Comparison of ENCODE assay signal across 8 cellular contexts in the genomic region with DNA sequence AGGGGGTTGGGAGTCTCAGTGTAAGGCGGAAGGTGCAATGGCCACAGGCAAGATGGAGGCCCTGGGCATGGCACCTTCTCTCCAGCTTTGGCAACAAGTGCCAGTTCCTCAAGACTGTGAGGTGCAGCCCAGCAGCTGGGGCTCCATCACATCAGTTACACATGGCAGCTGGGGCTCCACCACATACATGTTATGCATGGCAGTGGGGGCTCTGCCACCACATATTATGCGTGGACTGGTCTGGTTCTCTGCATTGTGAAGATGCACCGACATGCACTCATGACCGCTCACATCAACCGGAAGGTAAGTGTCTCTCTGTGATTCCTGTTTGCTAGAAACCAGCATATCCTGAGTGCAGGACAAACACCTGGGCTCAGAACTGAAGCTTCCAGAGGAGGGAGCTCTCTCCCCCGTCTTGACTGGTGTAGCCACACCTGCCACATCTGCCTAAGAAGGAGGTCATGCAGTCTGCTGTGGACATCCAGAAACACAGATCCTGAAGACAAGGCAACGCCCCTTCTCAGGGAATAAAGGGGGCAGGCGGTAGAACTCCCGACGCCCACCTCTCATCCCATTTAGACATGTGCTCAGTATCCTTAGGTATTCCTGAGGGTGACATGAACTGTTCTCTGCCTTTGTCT.
A peak's percentile ranks its signal among the peaks of the same experiment; 100 is the strongest.
DNase-seq lines count a peak whose midpoint lies in the region; ATAC-seq and TF ChIP-seq lines count a peak whose summit lies in the region.

No MANE protein-coding gene starts in this region.

- no peaks in the 10 kb centered on the region for H3K9me3 ChIP-seq in AG04450 (ENCODE audit: control insufficient read depth, insufficient read depth, low read length)
- peaks cover 7% of the 10 kb centered on the region for H3K9me3 ChIP-seq in HUES6 (ENCODE audit: control insufficient read depth, insufficient read depth, low read depth, low read length)
- no peaks in the 10 kb centered on the region for H3K9me3 ChIP-seq in effector memory CD4-positive, alpha-beta T cell (ENCODE audit: control insufficient read depth, low read length)

- H3K4me1 Mint-ChIP-seq in activated CD8-positive, alpha-beta T cell treated with anti-CD3 and anti-CD28 coated beads, Interleukin-2, amount 10 ng/mL, durations not matched to agents 7 days and 5 days (ENCODE audit: low read depth) = no peaks in the 10 kb centered on the region

- no peak overlapping the region for H3K27ac Mint-ChIP-seq in activated CD8-positive, alpha-beta T cell treated with anti-CD3 and anti-CD28 coated beads, Interleukin-2, amount 10 ng/mL, durations not matched to agents 7 days and 5 days

- DNase-seq in AG04450 (ENCODE audit: low read depth, low spot score) (no peak), left colon (peak; percentile 71 to 73), AG20443 (ENCODE audit: low spot score) (no peak), substantia nigra (lab: John Stamatoyannopoulos, UW) (no peak)
- peak; percentile 25 for DNase-seq in activated CD8-positive, alpha-beta T cell treated with anti-CD3 and anti-CD28 coated beads, Interleukin-2, amount 10 ng/mL, durations not matched to agents 7 days and 5 days
- DNase-seq in effector memory CD4-positive, alpha-beta T cell = no peak

- no peaks in the 10 kb centered on the region for H3K36me3 Mint-ChIP-seq in activated CD8-positive, alpha-beta T cell treated with anti-CD3 and anti-CD28 coated beads, Interleukin-2, amount 10 ng/mL, durations not matched to agents 7 days and 5 days (ENCODE audit: low read depth)

- H3K4me3 ChIP-seq in AG04450 (ENCODE audit: low read depth, low read length) (no peak overlapping the region), HUES6 (ENCODE audit: low read depth, low read length) (peak overlapping the region; percentile 4; the same call in 1 of the 2 replicates)
- H3K4me3 ChIP-seq in effector memory CD4-positive, alpha-beta T cell (ENCODE audit: insufficient read depth, low read depth, low read length, poor library complexity, severe bottlenecking) = no peak overlapping the region

- no peak overlapping the region for H3K27ac ChIP-seq in AG04450 (ENCODE audit: low read depth, low read length)
- no peak overlapping the region for H3K27ac ChIP-seq in HUES6 (ENCODE audit: low read depth, low read length)
- H3K27ac ChIP-seq in substantia nigra (ENCODE audit: low read depth, low read length, poor library complexity, severe bottlenecking) = no peak overlapping the region
- H3K27ac ChIP-seq in effector memory CD4-positive, alpha-beta T cell (ENCODE audit: insufficient read depth, low read length, poor library complexity, severe bottlenecking) = no peak overlapping the region

- H3K4me1 ChIP-seq in HUES6 (ENCODE audit: control insufficient read depth, insufficient read depth, low read length) = peaks cover 14% of the 10 kb centered on the region
- H3K4me1 ChIP-seq in effector memory CD4-positive, alpha-beta T cell (ENCODE audit: control insufficient read depth, insufficient read depth, low read length, poor library complexity, severe bottlenecking) = no peaks in the 10 kb centered on the region

- peaks cover 7% of the 10 kb centered on the region for H3K27me3 Mint-ChIP-seq in activated CD8-positive, alpha-beta T cell treated with anti-CD3 and anti-CD28 coated beads, Interleukin-2, amount 10 ng/mL, durations not matched to agents 7 days and 5 days (ENCODE audit: low read depth)

- H3K9me3 Mint-ChIP-seq in activated CD8-positive, alpha-beta T cell treated with anti-CD3 and anti-CD28 coated beads, Interleukin-2, amount 10 ng/mL, durations not matched to agents 7 days and 5 days (ENCODE audit: insufficient read depth) = no peaks in the 10 kb centered on the region

- CTCF ChIA-PET in AG04450 (lab: Charles Lee) = interaction anchor here (0.6 to 5.7 kb wide), 43 partner anchors 9 to 647 kb away, joined by 3 to 79 read pairs (median 4); no protein-coding TSS in a partner anchor
- CTCF ChIA-PET in activated CD8-positive, alpha-beta T cell treated with anti-CD3 and anti-CD28 coated beads, Interleukin-2, amount 10 ng/mL, durations not matched to agents 7 days and 5 days (lab: Charles Lee) = interaction anchor here (0.9 to 3.1 kb wide), 6 partner anchors 15 to 512 kb away, joined by 3 to 12 read pairs (median 3); no protein-coding TSS in a partner anchor

- TF ChIP-seq CTCF in AG04450 (IDR thresholded peaks at IDR 0.05; ENCODE audit: low read depth, low read length) = peak; percentile 22; the same call in 1 of the 2 replicates

- no peak overlapping the region for H3K4me3 Mint-ChIP-seq in activated CD8-positive, alpha-beta T cell treated with anti-CD3 and anti-CD28 coated beads, Interleukin-2, amount 10 ng/mL, durations not matched to agents 7 days and 5 days

- ATAC-seq in activated CD8-positive, alpha-beta T cell treated with anti-CD3 and anti-CD28 coated beads, Interleukin-2, amount 10 ng/mL, durations not matched to agents 7 days and 5 days = no peak
- peak; percentile 92 for ATAC-seq in left colon
- no peak for ATAC-seq in HG03095 (IDR thresholded peaks at IDR 0.05; ENCODE audit: unreplicated experiment)

- H3K9ac ChIP-seq in HUES6 (ENCODE audit: low read length) = no peak overlapping the region

- H3K27me3 ChIP-seq in AG04450 (ENCODE audit: control insufficient read depth, insufficient read depth, low read length) (peaks cover 12% of the 10 kb centered on the region), HUES6 (ENCODE audit: control insufficient read depth, insufficient read depth, low read length) (no peaks in the 10 kb centered on the region)
- peaks cover 5% of the 10 kb centered on the region for H3K27me3 ChIP-seq in effector memory CD4-positive, alpha-beta T cell (replicated peaks; ENCODE audit: control insufficient read depth, insufficient read depth, low read length, poor library complexity, severe bottlenecking)

- POLR2A ChIA-PET in AG04450 (lab: Yijun Ruan, JAX) = interaction anchor here (0.5 to 1.2 kb wide), 3 partner anchors 140 to 173 kb away, joined by 3 to 4 read pairs (median 3); no protein-coding TSS in a partner anchor
- POLR2A ChIA-PET in activated CD8-positive, alpha-beta T cell treated with anti-CD3 and anti-CD28 coated beads, Interleukin-2, amount 10 ng/mL, durations not matched to agents 7 days and 5 days (lab: Charles Lee) = no interaction called here

- intact Hi-C loops in left colon (cut with DNase I, micrococcal nuclease) = loop anchor here (5.0 to 10.0 kb wide), 2 partner anchors 163 to 165 kb away; no protein-coding TSS in a partner anchor

- no peaks in the 10 kb centered on the region for H3K36me3 ChIP-seq in HUES6 (ENCODE audit: control insufficient read depth, insufficient read depth, low read length)
- no peaks in the 10 kb centered on the region for H3K36me3 ChIP-seq in effector memory CD4-positive, alpha-beta T cell (ENCODE audit: control insufficient read depth, insufficient read depth, low read length)

Comparison
In these comparisons a context has a peak if more than half of its experiments do, and no peak if none do; other contexts are left out.
1. DNase-seq: peak in activated CD8-positive, alpha-beta T cell treated with anti-CD3 and anti-CD28 coated beads, Interleukin-2, amount 10 ng/mL, durations not matched to agents 7 days and 5 days (single experiment) and left colon (2 of 2); none in AG04450 (single experiment), AG20443 (single experiment), substantia nigra (0 of 49) and effector memory CD4-positive, alpha-beta T cell (0 of 3).